Comparison of ENCODE assay signal across 22 cellular contexts in genomic region chr2:193793914-193794313, GRCh38.
DNase-seq lines count a peak whose midpoint lies in the region; ATAC-seq and TF ChIP-seq lines count a peak whose summit lies in the region.
"Had no signal": no experiment of that assay in that cellular context is flagged by ENCODE, and none has a peak within 500 bp of the region (broad histone marks: within the 10 kb centered on the region; RNA-seq: fewer than 3 reads in every experiment).

No MANE protein-coding gene starts in this region.

- H2AFZ ChIP-seq in ACC112 (ENCODE audit: low read length, unreplicated experiment): peak overlapping the region; percentile 90
- H2AFZ ChIP-seq: PC-9 had no signal

- H3K4me1 ChIP-seq in ACC112 (ENCODE audit: control insufficient read depth, insufficient read depth, low read length, unreplicated experiment): peaks cover 14% of the 10 kb centered on the region

- H3K4me3 ChIP-seq in ACC112 (ENCODE audit: low read depth, low read length) (peak overlapping the region; percentile 41; the same call in 1 of the 2 replicates), astrocyte of the spinal cord (ENCODE audit: low read depth, low read length) (no peak overlapping the region)
- H3K4me3 ChIP-seq: PC-9, SK-N-MC had no signal

- no peak for TF ChIP-seq CTCF in astrocyte of the spinal cord (IDR thresholded peaks at IDR 0.05; ENCODE audit: low read depth, low read length)

- intact Hi-C loops in Right ventricle myocardium superior (cut with DNase I): no loop called here

- ATAC-seq in Right ventricle myocardium superior (ENCODE audit: poor library complexity) (no peak), GM19467 (IDR thresholded peaks at IDR 0.05; ENCODE audit: unreplicated experiment) (no peak)

- DNase-seq in LHCN-M2 (ENCODE audit: low read depth): peak; percentile 65
- peak; percentile 44 for DNase-seq in astrocyte of the spinal cord (ENCODE audit: low read depth, low spot score)
- peak; percentile 34 for DNase-seq in kidney glomerular epithelial cell (lab: John Stamatoyannopoulos, UW)
- DNase-seq in Right ventricle myocardium superior: no peak
- no peak for DNase-seq in cerebellum (ENCODE audit: low spot score)
- DNase-seq in inferior parietal cortex (ENCODE audit: extremely low spot score): no peak
- DNase-seq: activated B cell treated with CpG ODN at 0.5 μM for 24 hours; activated CD4-positive, alpha-beta T cell treated with anti-CD3 and anti-CD28 coated beads, Interleukin-2, amount 50 U/mL, for 48 hours; activated naive CD4-positive, alpha-beta T cell; activated T-cell treated with anti-CD3 and anti-CD28 coated beads for 4 hours; anterior cingulate cortex; endodermal cell; hippocampal formation; kidney; NCI-H187; NCI-H226; NCI-H82; PC-9; stimulated activated CD8-positive, alpha-beta memory T cell treated with anti-CD3 and anti-CD28 coated beads, Interleukin-4, amount 100 ng/mL, for 48 hours had no signal

- no peaks in the 10 kb centered on the region for H3K36me3 ChIP-seq in ACC112 (ENCODE audit: insufficient read depth, low read length)

- no peaks in the 10 kb centered on the region for H3K79me2 ChIP-seq in ACC112 (ENCODE audit: control insufficient read depth, insufficient read depth, low read length, unreplicated experiment)

- H3K27me3 ChIP-seq in ACC112 (ENCODE audit: insufficient read depth, low read length): no peaks in the 10 kb centered on the region

- in situ Hi-C loops in astrocyte of the spinal cord (cut with HindIII; ENCODE audit: low sequenced_read_pairs): no loop called here

- H3K27ac ChIP-seq in ACC112 (ENCODE audit: low read depth, low read length): peak overlapping the region; percentile 66
- H3K27ac ChIP-seq: PC-9, SK-N-MC had no signal

Comparison
In these comparisons a context has a peak if more than half of its experiments do, and no peak if none do; other contexts are left out.
1. DNase-seq: peak in LHCN-M2 (single experiment), astrocyte of the spinal cord (single experiment) and kidney glomerular epithelial cell (single experiment); none in Right ventricle myocardium superior (single experiment), cerebellum (single experiment) and inferior parietal cortex (single experiment).